8 cellular contexts compared by ENCODE assay signal in genomic region chr10:134205-134742, GRCh38. TPM values are rescaled to one million over a fixed set of nuclear protein-coding genes. Genes with fewer than 3 reads are reported as not detected.
DNase-seq lines count a peak whose midpoint lies in the region; ATAC-seq and TF ChIP-seq lines count a peak whose summit lies in the region.

No MANE protein-coding gene starts in this region.

- H3K36me3 Mint-ChIP-seq in WTC11, result no peaks in the 10 kb centered on the region

- no peaks in the 10 kb centered on the region for H3K9me3 Mint-ChIP-seq in WTC11

- CTCF ChIA-PET in WTC11 (lab: Charles Lee), result interaction anchor here (1.0 kb wide), 1 partner anchor 58 kb away, joined by 3 read pairs; no protein-coding TSS in a partner anchor

- peaks cover 17% of the 10 kb centered on the region for H3K27me3 Mint-ChIP-seq in WTC11 (ENCODE audit: low read depth)

- intact Hi-C loops in esophagus squamous epithelium (cut with DNase I), result no loop called here

- peak; percentile 25 for ATAC-seq in GM19455 (IDR thresholded peaks at IDR 0.05; ENCODE audit: unreplicated experiment)
- ATAC-seq in HG03521 (IDR thresholded peaks at IDR 0.05; ENCODE audit: unreplicated experiment), result peak; percentile 7
- ATAC-seq in WTC11, result peak; percentile 7

- H3K27me3 ChIP-seq in esophagus squamous epithelium (no peaks in the 10 kb centered on the region), neutrophil (peaks cover 89% of the 10 kb centered on the region)

- WGBS in esophagus squamous epithelium, 2 donors, result 0 to 2% methylated on average over 9 to 11 of the region's 26 CpGs

- DNase-seq in G401 (ENCODE audit: low spot score) (peak; percentile 48), WTC11 (ENCODE audit: low spot score) (no peak), esophagus squamous epithelium (lab: John Stamatoyannopoulos, UW) (no peak), NCI-H774 (lab: John Stamatoyannopoulos, UW) (no peak), ureter (ENCODE audit: low spot score) (no peak)

- H3K27ac ChIP-seq in esophagus squamous epithelium (peak overlapping the region; percentile 91 to 99 (median 98)), neutrophil (no peak overlapping the region)

- no peak for TF ChIP-seq POLR2A in esophagus squamous epithelium (IDR thresholded peaks at IDR 0.05)

- in situ Hi-C loops in G401 (cut with HindIII; ENCODE audit: low sequenced_read_pairs), result no loop called here

- H3K4me1 Mint-ChIP-seq in WTC11, result peaks cover 31% of the 10 kb centered on the region

- H3K36me3 ChIP-seq in esophagus squamous epithelium (no peaks in the 10 kb centered on the region), neutrophil (no peaks in the 10 kb centered on the region)

- H3K27ac Mint-ChIP-seq in WTC11, result no peak overlapping the region

- POLR2A ChIA-PET in WTC11 (lab: Charles Lee), result no interaction called here

- peaks cover 13 to 53% (median 15%) of the 10 kb centered on the region in 3 donors for H3K4me1 ChIP-seq in esophagus squamous epithelium
- H3K4me1 ChIP-seq in neutrophil (ENCODE audit: control insufficient read depth in 1 of 2, insufficient read depth in 1 of 2, low read depth in 1 of 2, low read length in 1 of 2), result peaks cover 20 to 21% of the 10 kb centered on the region in 2 experiments

- no peak for TF ChIP-seq CTCF in WTC11 (IDR thresholded peaks at IDR 0.05)
- TF ChIP-seq CTCF in esophagus squamous epithelium (IDR thresholded peaks at IDR 0.05), result no peak
- TF ChIP-seq CTCF in neutrophil (IDR thresholded peaks at IDR 0.05), result no peak

- no peaks in the 10 kb centered on the region for H3K9me3 ChIP-seq in esophagus squamous epithelium
- H3K9me3 ChIP-seq in neutrophil, result no peaks in the 10 kb centered on the region

- H3K4me3 ChIP-seq in esophagus squamous epithelium (peak overlapping the region; percentile 68 to 83 (median 77)), neutrophil (ENCODE audit: low read depth in 1 of 2, low read length in 1 of 2) (peak overlapping the region; percentile 30 to 40)

- H3K4me3 Mint-ChIP-seq in WTC11, result peak overlapping the region; percentile 87

TF ChIP-seq in WTC11, 78 proteins besides CTCF, POLR2A, EP300 and RAD21:
- TF ChIP-seq SMAD4 (CRISPR knock-in tag; IDR thresholded peaks at IDR 0.05) (no peak), ATF2 (CRISPR knock-in tag; IDR thresholded peaks at IDR 0.05; ENCODE audit: borderline replicate concordance, low read depth) (no peak), PRDM15 (CRISPR knock-in tag; IDR thresholded peaks at IDR 0.05) (no peak), IRF2 (CRISPR knock-in tag; IDR thresholded peaks at IDR 0.05; ENCODE audit: borderline replicate concordance, low read depth) (no peak), ZNF512 (CRISPR knock-in tag; IDR thresholded peaks at IDR 0.05; ENCODE audit: borderline replicate concordance) (no peak), JUN (CRISPR knock-in tag; IDR thresholded peaks at IDR 0.05) (no peak), ZNF425 (CRISPR knock-in tag; conservative IDR thresholded peaks at IDR 0.05) (no peak), RORB (CRISPR knock-in tag; IDR thresholded peaks at IDR 0.05) (no peak), ZSCAN18 (CRISPR knock-in tag; IDR thresholded peaks at IDR 0.05) (no peak), ELF4 (CRISPR knock-in tag; IDR thresholded peaks at IDR 0.05; ENCODE audit: low read depth) (no peak), NFYB (CRISPR knock-in tag; conservative IDR thresholded peaks at IDR 0.05; ENCODE audit: low read depth) (no peak), EMX1 (CRISPR knock-in tag; IDR thresholded peaks at IDR 0.05) (no peak), ZNF423 (CRISPR knock-in tag; IDR thresholded peaks at IDR 0.05) (no peak), ZMAT4 (CRISPR knock-in tag; IDR thresholded peaks at IDR 0.05) (no peak), MAX (CRISPR knock-in tag; IDR thresholded peaks at IDR 0.05) (no peak)

RNA-seq across cellular contexts. Expression of gene ZMYND11, which starts 1.0 kb away (rescaled TPM):
- total RNA-seq in G401 (2014; rRNA removed; shearing (Covaris generic)), result 35.3 and 50.4 TPM in 2 replicates
- 19.2 to 22.3 TPM (median 19.7 TPM) in 3 replicates for total RNA-seq in WTC11 (2021)
- total RNA-seq in esophagus squamous epithelium, result 10 to 100 TPM; 22.9 to 67.9 (median 32.2) TPM
- 106 TPM for total RNA-seq in ureter
